ENCODE assay signal across 10 cellular contexts in the genomic region with DNA sequence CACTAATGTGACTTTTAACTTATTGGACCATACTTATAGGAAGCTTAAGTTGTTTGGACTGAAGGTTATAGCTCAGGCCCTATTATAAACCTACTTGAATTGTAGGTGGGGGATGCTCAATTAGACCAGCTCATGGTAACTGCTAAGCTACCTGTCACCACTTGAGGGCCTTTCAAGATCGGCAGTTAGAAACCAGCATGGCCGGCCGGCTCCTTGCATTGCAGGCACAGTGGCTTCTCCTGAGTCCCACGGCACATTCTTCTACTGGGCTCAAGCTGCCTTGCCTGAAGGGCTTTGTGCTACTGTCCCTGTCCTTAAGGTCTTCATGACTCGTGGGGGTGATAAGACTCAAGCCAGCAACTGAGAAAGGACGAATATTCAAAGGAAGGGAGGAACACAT.
DNase-seq lines count a peak whose midpoint lies in the region; ATAC-seq, FAIRE-seq and TF ChIP-seq lines count a peak whose summit lies in the region.
"Had no signal": no experiment of that assay in that cellular context is flagged by ENCODE, and none has a peak within 500 bp of the region (broad histone marks: within the 10 kb centered on the region; RNA-seq: fewer than 3 reads in every experiment).

No MANE protein-coding gene starts in this region.

- BruUV-seq in HCT116 (replicated peaks; lab: Mats Ljungman, UMichigan): no TSS peak

- CTCF ChIA-PET in AG04449 (lab: Yijun Ruan, JAX) (interaction anchor here (1.2 to 5.7 kb wide), 5 partner anchors 11 to 32 kb away, joined by 3 to 44 read pairs (median 4); no protein-coding TSS in a partner anchor), HCT116 (lab: Charles Lee) (interaction anchor here (0.9 to 1.2 kb wide), 5 partner anchors 12 to 269 kb away, joined by 3 to 6 read pairs (median 3); partner anchors contain the start of gene TBC1D22A)

- peaks cover 1% of the 10 kb centered on the region for H3K9me1 ChIP-seq in keratinocyte (ENCODE audit: control insufficient read depth, extremely low read depth, insufficient read depth, low read length)

- peaks cover 29% of the 10 kb centered on the region for H3K36me3 Mint-ChIP-seq in astrocyte (ENCODE audit: low read depth, unreplicated experiment)
- peaks cover 65% of the 10 kb centered on the region for H3K36me3 Mint-ChIP-seq in activated T-helper 2 cell treated with anti-CD3 and anti-CD28 coated beads, Interferon-gamma antibody, Interleukin-2, Interleukin-4, amounts not matched to agents 10 μg/mL and 5 μg/mL and 100 μg/mL, durations not matched to agents 14 hours and 24 hours and 36 hours (ENCODE audit: low read depth)

- dilution Hi-C loops in keratinocyte (cut with MboI; ENCODE audit: extremely low pct_ligation_motif_present, low sequenced_read_pairs): no loop called here

- TF ChIP-seq POLR2A in HCT116 (IDR thresholded peaks at IDR 0.05; ENCODE audit: borderline replicate concordance, extremely low read depth, insufficient read depth, insufficient read length) (no peak), Peyer's patch (IDR thresholded peaks at IDR 0.05) (no peak)

- no peak for DNase-seq in AG04449 (ENCODE audit: low read depth, low spot score)
- peak; percentile 23 for DNase-seq in HCT116 (ENCODE audit: low read depth, low spot score)
- peak; percentile 28 for DNase-seq in astrocyte (ENCODE audit: low read depth)
- no peak for DNase-seq in keratinocyte (ENCODE audit: low read depth, low spot score)
- no peak for DNase-seq in activated T-helper 2 cell treated with anti-CD3 and anti-CD28 coated beads, Interferon-gamma antibody, Interleukin-2, Interleukin-4, amounts not matched to agents 10 μg/mL and 5 μg/mL and 100 μg/mL, durations not matched to agents 14 hours and 24 hours and 36 hours (ENCODE audit: low spot score)
- DNase-seq in Peyer's patch: no peak
- DNase-seq in activated CD4-positive, alpha-beta T cell treated with anti-CD3 and anti-CD28 coated beads, Interleukin-2, amount 50 U/mL, for 4 hours: no peak
- no peak for DNase-seq in COLO668 (lab: John Stamatoyannopoulos, UW; ENCODE audit: unreplicated experiment)
- DNase-seq: activated naive CD4-positive, alpha-beta T cell treated with anti-CD3 and anti-CD28 coated beads, Interleukin-2, amount 50 U/mL, for 16 hours; NCI-H1930 had no signal

- no peak overlapping the region for H3K27ac Mint-ChIP-seq in astrocyte (ENCODE audit: unreplicated experiment)
- no peak overlapping the region for H3K27ac Mint-ChIP-seq in activated T-helper 2 cell treated with anti-CD3 and anti-CD28 coated beads, Interferon-gamma antibody, Interleukin-2, Interleukin-4, amounts not matched to agents 10 μg/mL and 5 μg/mL and 100 μg/mL, durations not matched to agents 14 hours and 24 hours and 36 hours

- H3K9ac ChIP-seq in HCT116 (ENCODE audit: low read length) (no peak overlapping the region), astrocyte (ENCODE audit: low read length) (no peak overlapping the region), keratinocyte (ENCODE audit: control insufficient read depth, extremely low read depth, insufficient read depth, low read length) (no peak overlapping the region)

- H3K9me3 ChIP-seq in HCT116 (ENCODE audit: control insufficient read depth in 1 of 2, insufficient read depth in 1 of 2, low read depth in 1 of 2, low read length in 2 of 2) (peaks cover 9 to 14% of the 10 kb centered on the region in 2 experiments; a peak in 2 of 4 replicates), astrocyte (ENCODE audit: insufficient read depth, low read depth, low read length) (no peaks in the 10 kb centered on the region), keratinocyte (ENCODE audit: control insufficient read depth, low read depth, low read length) (no peaks in the 10 kb centered on the region), Peyer's patch (no peaks in the 10 kb centered on the region)

- H3K27ac ChIP-seq in HCT116 (ENCODE audit: low read depth, low read length): no peak overlapping the region
- no peak overlapping the region for H3K27ac ChIP-seq in astrocyte (ENCODE audit: low read depth, low read length)
- H3K27ac ChIP-seq in keratinocyte (ENCODE audit: control insufficient read depth, insufficient read depth, low read length): no peak overlapping the region
- H3K27ac ChIP-seq in Peyer's patch: no peak overlapping the region

- peak; percentile 57; the same call in 1 of the 2 replicates for TF ChIP-seq RAD21 in HCT116 (IDR thresholded peaks at IDR 0.05; ENCODE audit: low read depth)

- H4K20me1 ChIP-seq in HCT116 (ENCODE audit: insufficient read depth): no peaks in the 10 kb centered on the region
- peaks cover 3% of the 10 kb centered on the region for H4K20me1 ChIP-seq in astrocyte (ENCODE audit: insufficient read depth, low read length)
- no peaks in the 10 kb centered on the region for H4K20me1 ChIP-seq in keratinocyte (ENCODE audit: control insufficient read depth, extremely low read depth, insufficient read depth, low read length)

- H3K27me3 ChIP-seq in HCT116 (ENCODE audit: insufficient read depth, low read length) (no peaks in the 10 kb centered on the region), astrocyte (ENCODE audit: insufficient read depth, low read length) (no peaks in the 10 kb centered on the region), keratinocyte (ENCODE audit: control insufficient read depth, extremely low read depth, insufficient read depth, low read length) (no peaks in the 10 kb centered on the region), Peyer's patch (no peaks in the 10 kb centered on the region)

- peak; percentile 92 for ATAC-seq in HCT116

- no peak overlapping the region for H2AFZ ChIP-seq in HCT116 (ENCODE audit: low read depth, low read length, poor library complexity, severe bottlenecking)
- H2AFZ ChIP-seq in astrocyte (ENCODE audit: low read depth, low read length): no peak overlapping the region
- H2AFZ ChIP-seq in keratinocyte (ENCODE audit: control insufficient read depth, low read length): no peak overlapping the region

- H3K4me1 ChIP-seq in HCT116 (ENCODE audit: control insufficient read depth in 1 of 2, insufficient read depth in 2 of 2, low read length in 2 of 2): peaks cover 19 to 27% of the 10 kb centered on the region in 2 experiments
- peaks cover 31% of the 10 kb centered on the region for H3K4me1 ChIP-seq in astrocyte (ENCODE audit: insufficient read depth, low read length)
- H3K4me1 ChIP-seq in keratinocyte (ENCODE audit: control insufficient read depth, extremely low read depth, insufficient read depth, low read length): peaks cover 30% of the 10 kb centered on the region
- peaks cover 0 to 29% (median 0%) of the 10 kb centered on the region in 4 donors for H3K4me1 ChIP-seq in Peyer's patch

- H3K4me2 ChIP-seq in HCT116 (ENCODE audit: low read length) (no peak overlapping the region), astrocyte (ENCODE audit: low read length) (no peak overlapping the region), keratinocyte (ENCODE audit: control insufficient read depth, extremely low read depth, insufficient read depth, low read depth, low read length) (no peak overlapping the region)

- peaks cover 28% of the 10 kb centered on the region for H3K4me1 Mint-ChIP-seq in astrocyte (ENCODE audit: low read depth, unreplicated experiment)
- no peaks in the 10 kb centered on the region for H3K4me1 Mint-ChIP-seq in activated T-helper 2 cell treated with anti-CD3 and anti-CD28 coated beads, Interferon-gamma antibody, Interleukin-2, Interleukin-4, amounts not matched to agents 10 μg/mL and 5 μg/mL and 100 μg/mL, durations not matched to agents 14 hours and 24 hours and 36 hours (ENCODE audit: low read depth)

- RAD21 ChIA-PET in HCT116 (lab: Charles Lee; ENCODE audit: low non-redundant PET in 1 of 2, low total read pairs in 2 of 2, uncharacterized antibody in 2 of 2, unreplicated experiment in 2 of 2): no interaction called here

- FAIRE-seq in astrocyte (lab: Jason Lieb, UNC): no peak
- FAIRE-seq in keratinocyte (lab: Jason Lieb, UNC): peak; percentile 65

- intact Hi-C loops in HCT116 (cut with micrococcal nuclease): no loop called here
- intact Hi-C loops in activated T-helper 2 cell treated with anti-CD3 and anti-CD28 coated beads, Interferon-gamma antibody, Interleukin-2, Interleukin-4, amounts not matched to agents 10 μg/mL and 5 μg/mL and 100 μg/mL, durations not matched to agents 14 hours and 24 hours and 36 hours (cut with micrococcal nuclease): no loop called here

- no peaks in the 10 kb centered on the region for H3K27me3 Mint-ChIP-seq in astrocyte (ENCODE audit: low read depth, unreplicated experiment)
- H3K27me3 Mint-ChIP-seq in activated T-helper 2 cell treated with anti-CD3 and anti-CD28 coated beads, Interferon-gamma antibody, Interleukin-2, Interleukin-4, amounts not matched to agents 10 μg/mL and 5 μg/mL and 100 μg/mL, durations not matched to agents 14 hours and 24 hours and 36 hours (ENCODE audit: low read depth): no peaks in the 10 kb centered on the region

- H3K79me2 ChIP-seq in HCT116 (ENCODE audit: insufficient read depth, low read length): peaks cover 9% of the 10 kb centered on the region; the same call in 1 of the 2 replicates
- peaks cover 13% of the 10 kb centered on the region for H3K79me2 ChIP-seq in astrocyte (ENCODE audit: insufficient read depth, low read length)
- H3K79me2 ChIP-seq in keratinocyte (ENCODE audit: control insufficient read depth, insufficient read depth, low read length): peaks cover 23% of the 10 kb centered on the region

- H3K9me2 ChIP-seq in HCT116 (ENCODE audit: insufficient read depth): no peaks in the 10 kb centered on the region

- POLR2A ChIA-PET in AG04449 (lab: Yijun Ruan, JAX) (no interaction called here), HCT116 (lab: Charles Lee) (no interaction called here)

- H3K9me3 Mint-ChIP-seq in astrocyte (ENCODE audit: unreplicated experiment): peaks cover 21% of the 10 kb centered on the region
- H3K9me3 Mint-ChIP-seq in activated T-helper 2 cell treated with anti-CD3 and anti-CD28 coated beads, Interferon-gamma antibody, Interleukin-2, Interleukin-4, amounts not matched to agents 10 μg/mL and 5 μg/mL and 100 μg/mL, durations not matched to agents 14 hours and 24 hours and 36 hours: peaks cover 42% of the 10 kb centered on the region

- H3K4me3 ChIP-seq in AG04449 (ENCODE audit: low read depth, low read length): no peak overlapping the region
- no peak overlapping the region for H3K4me3 ChIP-seq in HCT116 (replicated peaks in 1 of 2; ENCODE audit: low read depth in 1 of 2, low read length in 2 of 2)
- no peak overlapping the region for H3K4me3 ChIP-seq in astrocyte (ENCODE audit: insufficient read depth, low read depth, low read length)
- H3K4me3 ChIP-seq in keratinocyte (ENCODE audit: control insufficient read depth in 2 of 3, extremely low read depth in 1 of 3, insufficient read depth in 2 of 3, low read depth in 1 of 3, low read length in 3 of 3): no peak overlapping the region
- no peak overlapping the region for H3K4me3 ChIP-seq in Peyer's patch

- TF ChIP-seq CTCF in AG04449 (IDR thresholded peaks at IDR 0.05; ENCODE audit: insufficient read depth, low read length, missing control alignments): peak; percentile 24
- TF ChIP-seq CTCF in HCT116 (IDR thresholded peaks at IDR 0.05 in 2 of 3, conservative IDR thresholded peaks at IDR 0.05 in 1 of 3; ENCODE audit: borderline replicate concordance in 1 of 3, insufficient read depth in 1 of 3, low read depth in 2 of 3, low read length in 2 of 3): peak in 2 of 3 experiments; percentile 51 to 53; a peak in 4 of 6 replicates
- peak; percentile 39 for TF ChIP-seq CTCF in astrocyte (IDR thresholded peaks at IDR 0.05; ENCODE audit: insufficient read depth, low read depth, low read length)
- TF ChIP-seq CTCF in keratinocyte (optimal IDR thresholded peaks at IDR 0.05 in 1 of 3, IDR thresholded peaks at IDR 0.05 in 1 of 3, conservative IDR thresholded peaks at IDR 0.05 in 1 of 3; ENCODE audit: extremely low read depth in 1 of 3, insufficient read depth in 2 of 3, low read length in 3 of 3): peak; percentile 26 to 50 (median 39)
- TF ChIP-seq CTCF in Peyer's patch (IDR thresholded peaks at IDR 0.05): peak in 2 of 6 experiments; percentile 18 to 24

- no peak overlapping the region for H3K4me3 Mint-ChIP-seq in astrocyte (ENCODE audit: unreplicated experiment)
- H3K4me3 Mint-ChIP-seq in activated T-helper 2 cell treated with anti-CD3 and anti-CD28 coated beads, Interferon-gamma antibody, Interleukin-2, Interleukin-4, amounts not matched to agents 10 μg/mL and 5 μg/mL and 100 μg/mL, durations not matched to agents 14 hours and 24 hours and 36 hours (ENCODE audit: low read depth): no peak overlapping the region

- H3K36me3 ChIP-seq in HCT116 (ENCODE audit: control insufficient read depth in 1 of 2, insufficient read depth in 2 of 2, low read length in 2 of 2) (peaks cover 0 to 3% of the 10 kb centered on the region in 2 experiments; a peak in 2 of 4 replicates), astrocyte (ENCODE audit: insufficient read depth, low read length) (no peaks in the 10 kb centered on the region), keratinocyte (ENCODE audit: control insufficient read depth in 2 of 2, extremely low read depth in 1 of 2, insufficient read depth in 2 of 2, low read length in 2 of 2) (peaks cover 0 to 2% of the 10 kb centered on the region in 2 experiments), Peyer's patch (no peaks in the 10 kb centered on the region)

Comparison
In these comparisons a context has a peak if more than half of its experiments do, and no peak if none do; other contexts are left out.
1. DNase-seq: peak in HCT116 (single experiment) and astrocyte (single experiment); none in AG04449 (single experiment), keratinocyte (single experiment), activated T-helper 2 cell treated with anti-CD3 and anti-CD28 coated beads, Interferon-gamma antibody, Interleukin-2, Interleukin-4, amounts not matched to agents 10 μg/mL and 5 μg/mL and 100 μg/mL, durations not matched to agents 14 hours and 24 hours and 36 hours (single experiment), Peyer's patch (0 of 3), activated CD4-positive, alpha-beta T cell treated with anti-CD3 and anti-CD28 coated beads, Interleukin-2, amount 50 U/mL, for 4 hours (0 of 2) and COLO668 (single experiment).